1 cellular context compared by ENCODE assay signal in the genomic region with DNA sequence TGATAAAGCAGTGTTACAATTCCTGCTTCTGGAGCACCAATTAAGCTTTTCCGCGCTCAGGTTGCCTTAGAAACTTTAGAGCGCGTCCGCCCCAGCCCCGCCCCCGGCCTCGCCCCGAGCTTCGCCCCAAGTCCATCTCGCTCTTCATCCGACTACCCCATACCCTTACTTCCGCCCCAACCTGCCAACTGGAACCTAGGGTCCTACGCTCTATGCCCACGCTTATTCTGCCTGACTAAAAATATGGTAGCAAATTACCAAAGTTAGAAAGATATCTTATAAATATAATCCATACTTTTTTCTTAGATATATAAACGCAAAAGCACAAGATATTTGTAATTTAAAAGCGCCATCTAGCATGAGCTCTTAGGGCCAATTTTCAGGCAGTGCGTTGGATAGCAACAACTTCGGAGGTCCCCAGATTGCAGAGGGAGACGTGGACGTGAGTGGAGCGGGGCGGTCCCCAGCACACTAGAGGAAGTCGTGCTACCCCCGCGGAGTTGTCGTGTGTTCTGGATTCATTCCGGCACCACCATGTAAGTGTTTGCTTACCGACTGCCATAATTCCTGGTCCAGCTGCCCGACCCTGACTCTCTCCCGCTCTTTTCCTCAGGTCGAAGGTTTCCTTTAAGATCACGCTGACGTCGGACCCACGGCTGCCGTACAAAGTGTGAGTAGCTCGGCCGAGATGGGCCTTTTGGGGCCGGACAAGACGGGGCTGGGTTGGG.
TF ChIP-seq lines count a peak whose summit lies in the region.

Gene UFM1 (plus strand): TSS at position 466 of the 728 bp plus-strand sequence. CDS start 69 bp downstream, at position 535.

TF ChIP-seq in HepG2, 621 proteins besides CTCF, POLR2A, EP300 and RAD21 (continued from another document and continues in another):
- TF ChIP-seq, protein P1, sequence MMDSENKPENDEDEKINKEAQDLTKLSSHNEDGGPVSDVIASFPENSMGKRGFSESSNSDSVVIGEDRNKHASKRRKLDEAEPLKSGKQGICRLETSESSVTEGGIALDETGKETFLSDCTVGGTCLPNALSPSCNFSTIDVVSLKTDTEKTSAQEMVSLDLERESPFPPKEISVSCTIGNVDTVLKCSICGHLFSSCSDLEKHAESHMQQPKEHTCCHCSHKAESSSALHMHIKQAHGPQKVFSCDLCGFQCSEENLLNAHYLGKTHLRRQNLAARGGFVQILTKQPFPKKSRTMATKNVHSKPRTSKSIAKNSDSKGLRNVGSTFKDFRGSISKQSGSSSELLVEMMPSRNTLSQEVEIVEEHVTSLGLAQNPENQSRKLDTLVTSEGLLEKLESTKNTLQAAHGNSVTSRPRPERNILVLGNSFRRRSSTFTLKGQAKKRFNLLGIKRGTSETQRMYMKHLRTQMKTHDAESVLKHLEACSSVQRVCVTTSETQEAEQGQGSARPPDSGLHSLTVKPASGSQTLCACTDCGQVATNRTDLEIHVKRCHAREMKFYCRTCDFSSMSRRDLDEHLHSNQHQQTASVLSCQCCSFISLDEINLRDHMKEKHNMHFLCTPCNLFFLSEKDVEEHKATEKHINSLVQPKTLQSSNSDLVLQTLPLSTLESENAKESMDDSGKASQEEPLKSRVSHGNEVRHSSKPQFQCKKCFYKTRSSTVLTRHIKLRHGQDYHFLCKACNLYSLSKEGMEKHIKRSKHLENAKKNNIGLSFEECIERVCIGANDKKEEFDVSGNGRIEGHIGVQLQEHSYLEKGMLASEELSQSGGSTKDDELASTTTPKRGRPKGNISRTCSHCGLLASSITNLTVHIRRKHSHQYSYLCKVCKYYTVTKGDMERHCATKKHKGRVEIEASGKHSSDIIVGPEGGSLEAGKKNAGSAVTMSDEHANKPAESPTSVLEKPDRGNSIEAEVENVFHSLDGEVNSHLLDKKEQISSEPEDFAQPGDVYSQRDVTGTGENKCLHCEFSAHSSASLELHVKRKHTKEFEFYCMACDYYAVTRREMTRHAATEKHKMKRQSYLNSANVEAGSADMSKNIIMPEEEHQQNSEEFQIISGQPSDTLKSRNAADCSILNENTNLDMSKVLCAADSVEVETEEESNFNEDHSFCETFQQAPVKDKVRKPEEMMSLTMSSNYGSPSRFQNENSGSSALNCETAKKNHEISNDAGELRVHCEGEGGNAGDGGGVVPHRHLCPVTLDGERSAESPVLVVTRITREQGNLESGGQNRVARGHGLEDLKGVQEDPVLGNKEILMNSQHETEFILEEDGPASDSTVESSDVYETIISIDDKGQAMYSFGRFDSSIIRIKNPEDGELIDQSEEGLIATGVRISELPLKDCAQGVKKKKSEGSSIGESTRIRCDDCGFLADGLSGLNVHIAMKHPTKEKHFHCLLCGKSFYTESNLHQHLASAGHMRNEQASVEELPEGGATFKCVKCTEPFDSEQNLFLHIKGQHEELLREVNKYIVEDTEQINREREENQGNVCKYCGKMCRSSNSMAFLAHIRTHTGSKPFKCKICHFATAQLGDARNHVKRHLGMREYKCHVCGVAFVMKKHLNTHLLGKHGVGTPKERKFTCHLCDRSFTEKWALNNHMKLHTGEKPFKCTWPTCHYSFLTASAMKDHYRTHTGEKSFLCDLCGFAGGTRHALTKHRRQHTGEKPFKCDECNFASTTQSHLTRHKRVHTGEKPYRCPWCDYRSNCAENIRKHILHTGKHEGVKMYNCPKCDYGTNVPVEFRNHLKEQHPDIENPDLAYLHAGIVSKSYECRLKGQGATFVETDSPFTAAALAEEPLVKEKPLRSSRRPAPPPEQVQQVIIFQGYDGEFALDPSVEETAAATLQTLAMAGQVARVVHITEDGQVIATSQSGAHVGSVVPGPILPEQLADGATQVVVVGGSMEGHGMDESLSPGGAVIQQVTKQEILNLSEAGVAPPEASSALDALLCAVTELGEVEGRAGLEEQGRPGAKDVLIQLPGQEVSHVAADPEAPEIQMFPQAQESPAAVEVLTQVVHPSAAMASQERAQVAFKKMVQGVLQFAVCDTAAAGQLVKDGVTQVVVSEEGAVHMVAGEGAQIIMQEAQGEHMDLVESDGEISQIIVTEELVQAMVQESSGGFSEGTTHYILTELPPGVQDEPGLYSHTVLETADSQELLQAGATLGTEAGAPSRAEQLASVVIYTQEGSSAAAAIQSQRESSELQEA (CRISPR knock-in tag; IDR thresholded peaks at IDR 0.05; ENCODE audit: not compliant biosample characterization): peak; percentile 33
- no peak for TF ChIP-seq SRSF1 (optimal IDR thresholded peaks at IDR 0.05; ENCODE audit: low read depth, low read length)
- TF ChIP-seq ERF (CRISPR knock-in tag; IDR thresholded peaks at IDR 0.05): no peak
- no peak for TF ChIP-seq SMYD3 (CRISPR knock-in tag; IDR thresholded peaks at IDR 0.05)
- TF ChIP-seq, protein P2, sequence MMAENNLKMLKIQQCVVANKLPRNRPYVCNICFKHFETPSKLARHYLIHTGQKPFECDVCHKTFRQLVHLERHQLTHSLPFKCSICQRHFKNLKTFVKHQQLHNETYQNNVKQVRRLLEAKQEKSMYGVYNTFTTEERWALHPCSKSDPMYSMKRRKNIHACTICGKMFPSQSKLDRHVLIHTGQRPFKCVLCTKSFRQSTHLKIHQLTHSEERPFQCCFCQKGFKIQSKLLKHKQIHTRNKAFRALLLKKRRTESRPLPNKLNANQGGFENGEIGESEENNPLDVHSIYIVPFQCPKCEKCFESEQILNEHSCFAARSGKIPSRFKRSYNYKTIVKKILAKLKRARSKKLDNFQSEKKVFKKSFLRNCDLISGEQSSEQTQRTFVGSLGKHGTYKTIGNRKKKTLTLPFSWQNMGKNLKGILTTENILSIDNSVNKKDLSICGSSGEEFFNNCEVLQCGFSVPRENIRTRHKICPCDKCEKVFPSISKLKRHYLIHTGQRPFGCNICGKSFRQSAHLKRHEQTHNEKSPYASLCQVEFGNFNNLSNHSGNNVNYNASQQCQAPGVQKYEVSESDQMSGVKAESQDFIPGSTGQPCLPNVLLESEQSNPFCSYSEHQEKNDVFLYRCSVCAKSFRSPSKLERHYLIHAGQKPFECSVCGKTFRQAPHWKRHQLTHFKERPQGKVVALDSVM (CRISPR knock-in tag; IDR thresholded peaks at IDR 0.05): no peak
- TF ChIP-seq EHMT2 (IDR thresholded peaks at IDR 0.05; ENCODE audit: borderline replicate concordance, low read depth, low read length): peak; percentile 74; the same call in 1 of the 2 replicates
- no peak for TF ChIP-seq NFIB (CRISPR knock-in tag; IDR thresholded peaks at IDR 0.05; ENCODE audit: borderline replicate concordance)
- TF ChIP-seq ZNF724P (CRISPR knock-in tag; IDR thresholded peaks at IDR 0.05; ENCODE audit: borderline replicate concordance): no peak
- TF ChIP-seq EED (CRISPR knock-in tag; IDR thresholded peaks at IDR 0.05): no peak
- no peak for TF ChIP-seq MTA3 (CRISPR knock-in tag; IDR thresholded peaks at IDR 0.05)
- no peak for TF ChIP-seq FOXK2 (IDR thresholded peaks at IDR 0.05)
- TF ChIP-seq, protein P3, sequence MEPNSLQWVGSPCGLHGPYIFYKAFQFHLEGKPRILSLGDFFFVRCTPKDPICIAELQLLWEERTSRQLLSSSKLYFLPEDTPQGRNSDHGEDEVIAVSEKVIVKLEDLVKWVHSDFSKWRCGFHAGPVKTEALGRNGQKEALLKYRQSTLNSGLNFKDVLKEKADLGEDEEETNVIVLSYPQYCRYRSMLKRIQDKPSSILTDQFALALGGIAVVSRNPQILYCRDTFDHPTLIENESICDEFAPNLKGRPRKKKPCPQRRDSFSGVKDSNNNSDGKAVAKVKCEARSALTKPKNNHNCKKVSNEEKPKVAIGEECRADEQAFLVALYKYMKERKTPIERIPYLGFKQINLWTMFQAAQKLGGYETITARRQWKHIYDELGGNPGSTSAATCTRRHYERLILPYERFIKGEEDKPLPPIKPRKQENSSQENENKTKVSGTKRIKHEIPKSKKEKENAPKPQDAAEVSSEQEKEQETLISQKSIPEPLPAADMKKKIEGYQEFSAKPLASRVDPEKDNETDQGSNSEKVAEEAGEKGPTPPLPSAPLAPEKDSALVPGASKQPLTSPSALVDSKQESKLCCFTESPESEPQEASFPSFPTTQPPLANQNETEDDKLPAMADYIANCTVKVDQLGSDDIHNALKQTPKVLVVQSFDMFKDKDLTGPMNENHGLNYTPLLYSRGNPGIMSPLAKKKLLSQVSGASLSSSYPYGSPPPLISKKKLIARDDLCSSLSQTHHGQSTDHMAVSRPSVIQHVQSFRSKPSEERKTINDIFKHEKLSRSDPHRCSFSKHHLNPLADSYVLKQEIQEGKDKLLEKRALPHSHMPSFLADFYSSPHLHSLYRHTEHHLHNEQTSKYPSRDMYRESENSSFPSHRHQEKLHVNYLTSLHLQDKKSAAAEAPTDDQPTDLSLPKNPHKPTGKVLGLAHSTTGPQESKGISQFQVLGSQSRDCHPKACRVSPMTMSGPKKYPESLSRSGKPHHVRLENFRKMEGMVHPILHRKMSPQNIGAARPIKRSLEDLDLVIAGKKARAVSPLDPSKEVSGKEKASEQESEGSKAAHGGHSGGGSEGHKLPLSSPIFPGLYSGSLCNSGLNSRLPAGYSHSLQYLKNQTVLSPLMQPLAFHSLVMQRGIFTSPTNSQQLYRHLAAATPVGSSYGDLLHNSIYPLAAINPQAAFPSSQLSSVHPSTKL (CRISPR knock-in tag; IDR thresholded peaks at IDR 0.05): peak; percentile 11; the same call in 1 of the 2 replicates
- no peak for TF ChIP-seq ZNF160 (CRISPR knock-in tag; IDR thresholded peaks at IDR 0.05)
- peak; percentile 79 for TF ChIP-seq THAP11 (CRISPR knock-in tag; IDR thresholded peaks at IDR 0.05)
- no peak for TF ChIP-seq ZNF331 (CRISPR knock-in tag; IDR thresholded peaks at IDR 0.05)
- no peak for TF ChIP-seq ZNF691 (CRISPR knock-in tag; IDR thresholded peaks at IDR 0.05; ENCODE audit: borderline replicate concordance, low read depth)
- TF ChIP-seq, protein P4, sequence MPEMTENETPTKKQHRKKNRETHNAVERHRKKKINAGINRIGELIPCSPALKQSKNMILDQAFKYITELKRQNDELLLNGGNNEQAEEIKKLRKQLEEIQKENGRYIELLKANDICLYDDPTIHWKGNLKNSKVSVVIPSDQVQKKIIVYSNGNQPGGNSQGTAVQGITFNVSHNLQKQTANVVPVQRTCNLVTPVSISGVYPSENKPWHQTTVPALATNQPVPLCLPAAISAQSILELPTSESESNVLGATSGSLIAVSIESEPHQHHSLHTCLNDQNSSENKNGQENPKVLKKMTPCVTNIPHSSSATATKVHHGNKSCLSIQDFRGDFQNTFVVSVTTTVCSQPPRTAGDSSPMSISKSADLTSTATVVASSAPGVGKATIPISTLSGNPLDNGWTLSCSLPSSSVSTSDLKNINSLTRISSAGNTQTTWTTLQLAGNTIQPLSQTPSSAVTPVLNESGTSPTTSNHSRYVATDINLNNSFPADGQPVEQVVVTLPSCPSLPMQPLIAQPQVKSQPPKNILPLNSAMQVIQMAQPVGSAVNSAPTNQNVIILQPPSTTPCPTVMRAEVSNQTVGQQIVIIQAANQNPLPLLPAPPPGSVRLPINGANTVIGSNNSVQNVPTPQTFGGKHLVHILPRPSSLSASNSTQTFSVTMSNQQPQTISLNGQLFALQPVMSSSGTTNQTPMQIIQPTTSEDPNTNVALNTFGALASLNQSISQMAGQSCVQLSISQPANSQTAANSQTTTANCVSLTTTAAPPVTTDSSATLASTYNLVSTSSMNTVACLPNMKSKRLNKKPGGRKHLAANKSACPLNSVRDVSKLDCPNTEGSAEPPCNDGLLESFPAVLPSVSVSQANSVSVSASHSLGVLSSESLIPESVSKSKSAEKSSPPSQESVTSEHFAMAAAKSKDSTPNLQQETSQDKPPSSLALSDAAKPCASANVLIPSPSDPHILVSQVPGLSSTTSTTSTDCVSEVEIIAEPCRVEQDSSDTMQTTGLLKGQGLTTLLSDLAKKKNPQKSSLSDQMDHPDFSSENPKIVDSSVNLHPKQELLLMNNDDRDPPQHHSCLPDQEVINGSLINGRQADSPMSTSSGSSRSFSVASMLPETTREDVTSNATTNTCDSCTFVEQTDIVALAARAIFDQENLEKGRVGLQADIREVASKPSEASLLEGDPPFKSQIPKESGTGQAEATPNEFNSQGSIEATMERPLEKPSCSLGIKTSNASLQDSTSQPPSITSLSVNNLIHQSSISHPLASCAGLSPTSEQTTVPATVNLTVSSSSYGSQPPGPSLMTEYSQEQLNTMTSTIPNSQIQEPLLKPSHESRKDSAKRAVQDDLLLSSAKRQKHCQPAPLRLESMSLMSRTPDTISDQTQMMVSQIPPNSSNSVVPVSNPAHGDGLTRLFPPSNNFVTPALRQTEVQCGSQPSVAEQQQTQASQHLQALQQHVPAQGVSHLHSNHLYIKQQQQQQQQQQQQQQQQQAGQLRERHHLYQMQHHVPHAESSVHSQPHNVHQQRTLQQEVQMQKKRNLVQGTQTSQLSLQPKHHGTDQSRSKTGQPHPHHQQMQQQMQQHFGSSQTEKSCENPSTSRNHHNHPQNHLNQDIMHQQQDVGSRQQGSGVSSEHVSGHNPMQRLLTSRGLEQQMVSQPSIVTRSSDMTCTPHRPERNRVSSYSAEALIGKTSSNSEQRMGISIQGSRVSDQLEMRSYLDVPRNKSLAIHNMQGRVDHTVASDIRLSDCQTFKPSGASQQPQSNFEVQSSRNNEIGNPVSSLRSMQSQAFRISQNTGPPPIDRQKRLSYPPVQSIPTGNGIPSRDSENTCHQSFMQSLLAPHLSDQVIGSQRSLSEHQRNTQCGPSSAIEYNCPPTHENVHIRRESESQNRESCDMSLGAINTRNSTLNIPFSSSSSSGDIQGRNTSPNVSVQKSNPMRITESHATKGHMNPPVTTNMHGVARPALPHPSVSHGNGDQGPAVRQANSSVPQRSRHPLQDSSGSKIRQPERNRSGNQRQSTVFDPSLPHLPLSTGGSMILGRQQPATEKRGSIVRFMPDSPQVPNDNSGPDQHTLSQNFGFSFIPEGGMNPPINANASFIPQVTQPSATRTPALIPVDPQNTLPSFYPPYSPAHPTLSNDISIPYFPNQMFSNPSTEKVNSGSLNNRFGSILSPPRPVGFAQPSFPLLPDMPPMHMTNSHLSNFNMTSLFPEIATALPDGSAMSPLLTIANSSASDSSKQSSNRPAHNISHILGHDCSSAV (CRISPR knock-in tag; IDR thresholded peaks at IDR 0.05; ENCODE audit: borderline replicate concordance): no peak
- TF ChIP-seq SPEN (CRISPR knock-in tag; IDR thresholded peaks at IDR 0.05; ENCODE audit: low read depth): peak; percentile 34; the same call in 1 of the 2 replicates
- TF ChIP-seq MTF1 (CRISPR knock-in tag; IDR thresholded peaks at IDR 0.05): no peak
- TF ChIP-seq ASH2L (IDR thresholded peaks at IDR 0.05; ENCODE audit: insufficient read length, low read depth, low read length): peak; percentile 81
- 0 out of 2 replicates have a peak, but pooled peaks have one; percentile 61 for TF ChIP-seq HBP1 (CRISPR knock-in tag; IDR thresholded peaks at IDR 0.05; ENCODE audit: low read depth)
- TF ChIP-seq MED1 (CRISPR knock-in tag; IDR thresholded peaks at IDR 0.05): peak; percentile 41; the same call in 1 of the 2 replicates
- TF ChIP-seq ZNF792 (CRISPR knock-in tag; IDR thresholded peaks at IDR 0.05): no peak
- no peak for TF ChIP-seq ISX (CRISPR knock-in tag; conservative IDR thresholded peaks at IDR 0.05)
- TF ChIP-seq SP1 (IDR thresholded peaks at IDR 0.05): no peak
- TF ChIP-seq SP1 (CRISPR knock-in tag; IDR thresholded peaks at IDR 0.05): peak; percentile 16; the same call in 1 of the 2 replicates
